ENCODE assay signal across 8 cellular contexts in the genomic region with DNA sequence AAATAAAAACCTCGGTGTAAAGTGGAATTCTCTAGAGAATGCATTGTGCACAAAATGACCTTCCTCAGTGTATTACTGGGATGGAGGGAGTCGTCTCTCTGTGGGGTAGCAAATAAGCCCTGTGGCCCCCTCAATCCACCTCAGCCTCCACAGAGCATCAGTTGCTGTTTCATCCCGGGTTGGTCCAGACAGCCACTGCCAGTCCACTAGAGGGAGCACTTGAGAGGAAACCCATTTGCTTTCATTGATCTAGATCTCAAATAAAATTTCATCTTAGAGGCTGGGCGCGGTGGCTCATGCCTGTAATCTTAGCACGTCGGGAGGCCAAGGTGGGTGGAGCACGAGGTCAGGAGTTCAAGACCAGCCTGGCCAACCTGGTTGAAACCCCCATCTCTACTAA.
A peak's percentile ranks its signal among the peaks of the same experiment; 100 is the strongest.
DNase-seq lines count a peak whose midpoint lies in the region; ATAC-seq and TF ChIP-seq lines count a peak whose summit lies in the region.

No MANE protein-coding gene starts in this region.

- H3K27me3 Mint-ChIP-seq in activated T-helper 2 cell treated with anti-CD3 and anti-CD28 coated beads, Interferon-gamma antibody, Interleukin-2, Interleukin-4, amounts not matched to agents 10 μg/mL and 5 μg/mL and 100 μg/mL, durations not matched to agents 14 hours and 24 hours and 36 hours (ENCODE audit: low read depth): no peaks in the 10 kb centered on the region

- no peak overlapping the region for H3K27ac ChIP-seq in tibial artery

- H3K4me1 Mint-ChIP-seq in activated T-helper 2 cell treated with anti-CD3 and anti-CD28 coated beads, Interferon-gamma antibody, Interleukin-2, Interleukin-4, amounts not matched to agents 10 μg/mL and 5 μg/mL and 100 μg/mL, durations not matched to agents 14 hours and 24 hours and 36 hours (ENCODE audit: low read depth): no peaks in the 10 kb centered on the region

- H3K27me3 ChIP-seq in tibial artery: no peaks in the 10 kb centered on the region

- H3K4me3 ChIP-seq in tibial artery: no peak overlapping the region

- no peaks in the 10 kb centered on the region for H3K9me3 ChIP-seq in tibial artery

- intact Hi-C loops in activated T-helper 2 cell treated with anti-CD3 and anti-CD28 coated beads, Interferon-gamma antibody, Interleukin-2, Interleukin-4, amounts not matched to agents 10 μg/mL and 5 μg/mL and 100 μg/mL, durations not matched to agents 14 hours and 24 hours and 36 hours (cut with micrococcal nuclease): no loop called here
- intact Hi-C loops in tibial artery (cut with DNase I; ENCODE audit: low total_unique reads): no loop called here

- H3K27ac Mint-ChIP-seq in activated T-helper 2 cell treated with anti-CD3 and anti-CD28 coated beads, Interferon-gamma antibody, Interleukin-2, Interleukin-4, amounts not matched to agents 10 μg/mL and 5 μg/mL and 100 μg/mL, durations not matched to agents 14 hours and 24 hours and 36 hours: no peak overlapping the region

- H3K4me1 ChIP-seq in tibial artery: no peaks in the 10 kb centered on the region

- peak; percentile 28 to 37 for TF ChIP-seq CTCF in tibial artery (IDR thresholded peaks at IDR 0.05)

- no peaks in the 10 kb centered on the region for H3K36me3 Mint-ChIP-seq in activated T-helper 2 cell treated with anti-CD3 and anti-CD28 coated beads, Interferon-gamma antibody, Interleukin-2, Interleukin-4, amounts not matched to agents 10 μg/mL and 5 μg/mL and 100 μg/mL, durations not matched to agents 14 hours and 24 hours and 36 hours (ENCODE audit: low read depth)

- ATAC-seq in GM21390 (IDR thresholded peaks at IDR 0.05; ENCODE audit: unreplicated experiment) (peak; percentile 73), GM19463 (IDR thresholded peaks at IDR 0.05; ENCODE audit: unreplicated experiment) (no peak)

- H3K9me3 Mint-ChIP-seq in activated T-helper 2 cell treated with anti-CD3 and anti-CD28 coated beads, Interferon-gamma antibody, Interleukin-2, Interleukin-4, amounts not matched to agents 10 μg/mL and 5 μg/mL and 100 μg/mL, durations not matched to agents 14 hours and 24 hours and 36 hours: peaks cover 11% of the 10 kb centered on the region

- DNase-seq in DMS53 (lab: John Stamatoyannopoulos, UW): peak; percentile 70
- DNase-seq in DMS53 treated with DMSO at 0.1 percent for 48 hours (lab: John Stamatoyannopoulos, UW; ENCODE audit: unreplicated experiment): no peak
- DNase-seq in MV-4-11 (lab: John Stamatoyannopoulos, UW): peak; percentile 10
- peak; percentile 9 for DNase-seq in activated T-helper 2 cell treated with anti-CD3 and anti-CD28 coated beads, Interferon-gamma antibody, Interleukin-2, Interleukin-4, amounts not matched to agents 10 μg/mL and 5 μg/mL and 100 μg/mL, durations not matched to agents 14 hours and 24 hours and 36 hours (ENCODE audit: low spot score)
- DNase-seq in iPS-NIHi7 (ENCODE audit: extremely low spot score): peak; percentile 67
- no peak for DNase-seq in tibial artery

- no peaks in the 10 kb centered on the region for H3K36me3 ChIP-seq in tibial artery

- H3K4me3 Mint-ChIP-seq in activated T-helper 2 cell treated with anti-CD3 and anti-CD28 coated beads, Interferon-gamma antibody, Interleukin-2, Interleukin-4, amounts not matched to agents 10 μg/mL and 5 μg/mL and 100 μg/mL, durations not matched to agents 14 hours and 24 hours and 36 hours (ENCODE audit: low read depth): no peak overlapping the region

Comparison
In these comparisons a context has a peak if more than half of its experiments do, and no peak if none do; other contexts are left out.
1. DNase-seq: peak in DMS53 (single experiment), MV-4-11 (single experiment), activated T-helper 2 cell treated with anti-CD3 and anti-CD28 coated beads, Interferon-gamma antibody, Interleukin-2, Interleukin-4, amounts not matched to agents 10 μg/mL and 5 μg/mL and 100 μg/mL, durations not matched to agents 14 hours and 24 hours and 36 hours (single experiment) and iPS-NIHi7 (single experiment); none in DMS53 treated with DMSO at 0.1 percent for 48 hours (single experiment) and tibial artery (0 of 2).